ENCODE assay signal across 17 cellular contexts in genomic region chr3:4774531-4774930, GRCh38.
DNase-seq lines count a peak whose midpoint lies in the region; ATAC-seq and TF ChIP-seq lines count a peak whose summit lies in the region.
"Had no signal": no experiment of that assay in that cellular context is flagged by ENCODE, and none has a peak within 500 bp of the region (broad histone marks: within the 10 kb centered on the region; RNA-seq: fewer than 3 reads in every experiment).

No MANE protein-coding gene starts in this region.

- H3K4me1 ChIP-seq in mucosa of descending colon (ENCODE audit: low read depth), result peaks cover 46% of the 10 kb centered on the region

- H3K4me3 ChIP-seq in mucosa of descending colon, result no peak overlapping the region

- no peaks in the 10 kb centered on the region for H3K9me3 Mint-ChIP-seq in natural killer cell treated with Interleukin-12 subunit alpha and Interleukin-12 subunit beta and Interleukin-15 and Interleukin-18, amount 100 ng/mL, for 72 hours
- no peaks in the 10 kb centered on the region for H3K9me3 Mint-ChIP-seq in natural killer cell
- no peaks in the 10 kb centered on the region for H3K9me3 Mint-ChIP-seq in activated naive CD8-positive, alpha-beta T cell treated with anti-CD3 and anti-CD28 coated beads for 36 hours
- H3K9me3 Mint-ChIP-seq: CD8-positive, alpha-beta T cell had no signal

- H3K4me1 Mint-ChIP-seq in natural killer cell treated with Interleukin-12 subunit alpha and Interleukin-12 subunit beta and Interleukin-15 and Interleukin-18, amount 100 ng/mL, for 72 hours (ENCODE audit: low read depth in 2 of 2), result peaks cover 62 to 65% of the 10 kb centered on the region in 2 donors
- peaks cover 22 to 35% of the 10 kb centered on the region in 2 donors for H3K4me1 Mint-ChIP-seq in natural killer cell
- peaks cover 52% of the 10 kb centered on the region for H3K4me1 Mint-ChIP-seq in activated naive CD8-positive, alpha-beta T cell treated with anti-CD3 and anti-CD28 coated beads for 36 hours

- peaks cover 34% of the 10 kb centered on the region for H3K36me3 Mint-ChIP-seq in natural killer cell treated with Interleukin-12 subunit alpha and Interleukin-12 subunit beta and Interleukin-15 and Interleukin-18, amount 100 ng/mL, for 72 hours
- H3K36me3 Mint-ChIP-seq in natural killer cell, result peaks cover 9% of the 10 kb centered on the region
- peaks cover 46% of the 10 kb centered on the region for H3K36me3 Mint-ChIP-seq in activated naive CD8-positive, alpha-beta T cell treated with anti-CD3 and anti-CD28 coated beads for 36 hours

- no peak for ATAC-seq in natural killer cell treated with Interleukin-12 subunit alpha and Interleukin-12 subunit beta and Interleukin-15 and Interleukin-18, amount 100 ng/mL, for 72 hours
- ATAC-seq in natural killer cell, result no peak
- peak; percentile 69 for ATAC-seq in mucosa of descending colon
- no peak for ATAC-seq in HG02642 (IDR thresholded peaks at IDR 0.05; ENCODE audit: poor library complexity, unreplicated experiment)
- no peak for ATAC-seq in HG03457 (IDR thresholded peaks at IDR 0.05; ENCODE audit: unreplicated experiment)
- ATAC-seq: CD8-positive, alpha-beta T cell had no signal

- intact Hi-C loops in natural killer cell (cut with micrococcal nuclease), result no loop called here
- intact Hi-C loops in mucosa of descending colon (cut with DNase I, micrococcal nuclease), result no loop called here

- no peak overlapping the region for H3K4me3 Mint-ChIP-seq in natural killer cell treated with Interleukin-12 subunit alpha and Interleukin-12 subunit beta and Interleukin-15 and Interleukin-18, amount 100 ng/mL, for 72 hours
- no peak overlapping the region for H3K4me3 Mint-ChIP-seq in natural killer cell
- no peak overlapping the region for H3K4me3 Mint-ChIP-seq in activated naive CD8-positive, alpha-beta T cell treated with anti-CD3 and anti-CD28 coated beads for 36 hours
- H3K4me3 Mint-ChIP-seq: CD8-positive, alpha-beta T cell had no signal

- TF ChIP-seq CTCF in natural killer cell (IDR thresholded peaks at IDR 0.05), result no peak
- no peak for TF ChIP-seq CTCF in mucosa of descending colon (IDR thresholded peaks at IDR 0.05)

- peak overlapping the region; percentile 91 to 97 for H3K27ac Mint-ChIP-seq in natural killer cell treated with Interleukin-12 subunit alpha and Interleukin-12 subunit beta and Interleukin-15 and Interleukin-18, amount 100 ng/mL, for 72 hours
- no peak overlapping the region for H3K27ac Mint-ChIP-seq in natural killer cell
- H3K27ac Mint-ChIP-seq in activated naive CD8-positive, alpha-beta T cell treated with anti-CD3 and anti-CD28 coated beads for 36 hours, result peak overlapping the region; percentile 95
- H3K27ac Mint-ChIP-seq: CD8-positive, alpha-beta T cell had no signal

- no peaks in the 10 kb centered on the region for H3K9me3 ChIP-seq in mucosa of descending colon
- H3K9me3 ChIP-seq: SK-N-SH had no signal

- no peaks in the 10 kb centered on the region for H3K27me3 Mint-ChIP-seq in natural killer cell treated with Interleukin-12 subunit alpha and Interleukin-12 subunit beta and Interleukin-15 and Interleukin-18, amount 100 ng/mL, for 72 hours
- no peaks in the 10 kb centered on the region for H3K27me3 Mint-ChIP-seq in natural killer cell (ENCODE audit: low read depth in 2 of 2)
- H3K27me3 Mint-ChIP-seq in activated naive CD8-positive, alpha-beta T cell treated with anti-CD3 and anti-CD28 coated beads for 36 hours, result no peaks in the 10 kb centered on the region

- H3K36me3 ChIP-seq in mucosa of descending colon (ENCODE audit: low read depth), result no peaks in the 10 kb centered on the region

- DNase-seq in natural killer cell treated with Interleukin-12 subunit alpha and Interleukin-12 subunit beta and Interleukin-15 and Interleukin-18, amount 100 ng/mL, for 72 hours (ENCODE audit: low spot score), result no peak
- DNase-seq in natural killer cell (no peak), mucosa of descending colon (peak; percentile 68 to 75 (median 68)), cerebellar cortex (ENCODE audit: low spot score) (no peak)
- DNase-seq in activated naive CD8-positive, alpha-beta T cell treated with anti-CD3 and anti-CD28 coated beads for 36 hours, result no peak
- DNase-seq: CD8-positive, alpha-beta T cell; DMS 273 treated with DMSO at 0.1 percent for 48 hours; H7; Kasumi-1; NCI-H1436; NCI-H2081 treated with DMSO at 0.1 percent for 48 hours; NCI-H226; NCI-H526; Right ventricle myocardium superior; SK-N-SH had no signal

Comparison
In these comparisons a context has a peak if more than half of its experiments do, and no peak if none do; other contexts are left out.
1. H3K27ac Mint-ChIP-seq: peak in natural killer cell treated with Interleukin-12 subunit alpha and Interleukin-12 subunit beta and Interleukin-15 and Interleukin-18, amount 100 ng/mL, for 72 hours (2 of 2) and activated naive CD8-positive, alpha-beta T cell treated with anti-CD3 and anti-CD28 coated beads for 36 hours (single experiment); none in natural killer cell (0 of 2).
2. DNase-seq: peak in mucosa of descending colon (3 of 3); none in natural killer cell treated with Interleukin-12 subunit alpha and Interleukin-12 subunit beta and Interleukin-15 and Interleukin-18, amount 100 ng/mL, for 72 hours (single experiment), natural killer cell (single experiment), activated naive CD8-positive, alpha-beta T cell treated with anti-CD3 and anti-CD28 coated beads for 36 hours (single experiment) and cerebellar cortex (single experiment).